Comparison of ENCODE assay signal across 1 cellular context in the genomic region with DNA sequence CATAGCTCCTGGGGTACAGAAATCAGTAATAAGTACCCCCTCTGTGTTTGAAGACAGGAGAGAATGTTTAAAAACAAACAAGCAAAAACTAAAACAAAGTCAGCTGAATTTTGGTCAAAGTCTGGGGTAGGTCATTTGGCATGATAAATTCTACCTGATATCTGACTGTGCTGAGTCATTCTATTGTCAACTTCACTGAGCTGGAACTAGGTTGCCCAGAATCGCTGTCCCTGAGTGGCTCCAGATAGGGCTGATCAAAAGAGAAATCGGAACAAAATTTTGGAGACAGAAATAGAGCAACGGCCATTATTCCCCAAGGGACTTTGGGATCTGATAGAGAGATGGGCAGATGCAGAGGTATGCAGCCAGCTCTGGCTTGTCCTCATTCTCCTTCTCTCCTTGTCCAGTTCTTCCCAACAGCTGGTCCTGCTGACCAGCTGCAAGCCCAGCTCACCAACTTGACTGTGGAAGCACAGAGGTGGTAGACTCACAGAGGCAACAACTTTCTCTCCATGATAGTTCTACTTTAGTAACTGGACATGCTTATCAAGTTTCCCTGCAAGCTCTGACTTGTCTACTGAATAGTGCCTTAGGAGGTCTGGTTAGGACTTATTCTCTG.
A peak's percentile ranks its signal among the peaks of the same experiment; 100 is the strongest.
TF ChIP-seq lines count a peak whose summit lies in the region.

No MANE protein-coding gene starts in this region.

TF ChIP-seq in K562, 482 proteins besides CTCF, POLR2A, EP300 and RAD21:
- TF ChIP-seq MECOM (CRISPR knock-in tag; IDR thresholded peaks at IDR 0.05) (no peak), ZNF316 (IDR thresholded peaks at IDR 0.05) (peak; percentile 69; the same call in 1 of the 2 replicates), RFX7 (CRISPR knock-in tag; IDR thresholded peaks at IDR 0.05) (no peak), C11orf30 (IDR thresholded peaks at IDR 0.05; ENCODE audit: low read depth) (peak; percentile 67), MAFK (IDR thresholded peaks at IDR 0.05; ENCODE audit: low read length) (peak; percentile 63; the same call in 1 of the 2 replicates), NFE2 (IDR thresholded peaks at IDR 0.05; ENCODE audit: low read depth) (peak; percentile 84), SMARCE1 (IDR thresholded peaks at IDR 0.05) (no peak), MAFF (IDR thresholded peaks at IDR 0.05; ENCODE audit: low read length) (peak; percentile 70), MAFG (tag; conservative IDR thresholded peaks at IDR 0.05) (peak; percentile 81)
